9 cellular contexts compared by ENCODE assay signal in the genomic region with DNA sequence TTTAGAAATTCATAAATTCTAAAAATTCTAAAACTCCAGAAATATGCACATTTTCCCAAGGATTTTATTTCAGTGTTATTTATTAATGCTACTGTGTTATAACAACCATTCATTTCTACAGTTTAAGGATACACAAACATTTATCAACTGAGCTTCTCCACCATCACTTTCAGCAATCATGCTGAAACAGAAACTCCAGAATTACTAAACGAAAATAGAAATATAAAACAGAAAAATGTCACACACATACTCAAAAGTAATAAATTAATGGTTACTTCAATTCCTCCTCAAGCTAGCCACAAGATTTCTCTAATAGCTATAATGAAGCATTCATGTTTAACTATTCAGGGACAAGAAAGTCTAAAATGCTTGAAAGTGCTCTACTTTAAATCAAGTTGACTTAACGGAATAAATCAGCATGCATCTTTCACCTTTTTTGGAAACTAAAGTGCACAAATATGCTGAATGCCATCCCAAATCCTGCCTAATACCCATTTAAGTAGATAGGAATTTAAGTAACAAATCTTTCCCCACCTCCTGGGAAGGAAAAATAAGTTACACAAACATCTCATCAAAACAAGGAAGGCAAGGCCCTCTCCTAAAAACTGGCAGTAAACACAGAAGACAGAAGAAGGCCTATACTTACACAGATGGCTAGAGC. TPM values are rescaled to one million over a fixed set of nuclear protein-coding genes. Genes with fewer than 3 reads are reported as not detected.
DNase-seq lines count a peak whose midpoint lies in the region; ATAC-seq and TF ChIP-seq lines count a peak whose summit lies in the region.
"Had no signal": no experiment of that assay in that cellular context is flagged by ENCODE, and none has a peak within 500 bp of the region (broad histone marks: within the 10 kb centered on the region; RNA-seq: fewer than 3 reads in every experiment).

No MANE protein-coding gene starts in this region.

- H3K4me2 ChIP-seq in Loucy (ENCODE audit: low read depth, low read length, poor library complexity, severe bottlenecking): peak overlapping the region; percentile 81

- H3K4me3 Mint-ChIP-seq in activated CD8-positive, alpha-beta memory T cell treated with anti-CD3 and anti-CD28 coated beads, Interleukin-2, amount 10 ng/mL, durations not matched to agents 7 days and 5 days: no peak overlapping the region

- H3K9me3 Mint-ChIP-seq in activated CD8-positive, alpha-beta memory T cell treated with anti-CD3 and anti-CD28 coated beads, Interleukin-2, amount 10 ng/mL, durations not matched to agents 7 days and 5 days (ENCODE audit: low read depth): no peaks in the 10 kb centered on the region

- peaks cover 3% of the 10 kb centered on the region for H3K4me1 ChIP-seq in Loucy (ENCODE audit: insufficient read depth, low read length, poor library complexity, severe bottlenecking)
- peaks cover 2% of the 10 kb centered on the region for H3K4me1 ChIP-seq in rectal smooth muscle tissue (ENCODE audit: control insufficient read depth, insufficient read depth, low read length)

- ATAC-seq in GM18519 (IDR thresholded peaks at IDR 0.05; ENCODE audit: low FRiP score, unreplicated experiment) (peak; percentile 23), HG03025 (IDR thresholded peaks at IDR 0.05; ENCODE audit: low FRiP score, unreplicated experiment) (no peak)
- no peak for ATAC-seq in activated CD8-positive, alpha-beta memory T cell treated with anti-CD3 and anti-CD28 coated beads, Interleukin-2, amount 10 ng/mL, durations not matched to agents 7 days and 5 days

- no peaks in the 10 kb centered on the region for H3K9me2 ChIP-seq in Loucy (replicated peaks; ENCODE audit: low read depth, low read length)

- DNase-seq in fibroblast of the aortic adventitia (ENCODE audit: low read depth) (no peak), NCI-H146 treated with DMSO at 0.1 percent for 48 hours (lab: John Stamatoyannopoulos, UW; ENCODE audit: unreplicated experiment) (no peak), GM19238 (ENCODE audit: insufficient read length, low spot score) (no peak)
- no peak for DNase-seq in activated CD8-positive, alpha-beta memory T cell treated with anti-CD3 and anti-CD28 coated beads, Interleukin-2, amount 10 ng/mL, durations not matched to agents 7 days and 5 days

- peaks cover 8% of the 10 kb centered on the region for H3K4me1 Mint-ChIP-seq in activated CD8-positive, alpha-beta memory T cell treated with anti-CD3 and anti-CD28 coated beads, Interleukin-2, amount 10 ng/mL, durations not matched to agents 7 days and 5 days

- TF ChIP-seq CTCF in Loucy (conservative IDR thresholded peaks at IDR 0.05; ENCODE audit: low read length) (no peak), fibroblast of the aortic adventitia (IDR thresholded peaks at IDR 0.05; ENCODE audit: insufficient read depth, low read length) (no peak)

- H2AFZ ChIP-seq in Loucy (ENCODE audit: low read length): peak overlapping the region; percentile 76

- CTCF ChIA-PET in activated CD8-positive, alpha-beta memory T cell treated with anti-CD3 and anti-CD28 coated beads, Interleukin-2, amount 10 ng/mL, durations not matched to agents 7 days and 5 days (lab: Charles Lee): no interaction called here

- peak overlapping the region; percentile 79 for H3K27ac ChIP-seq in rectal smooth muscle tissue (ENCODE audit: low read depth, low read length)
- H3K27ac ChIP-seq: neutrophil had no signal

- H3K27ac Mint-ChIP-seq in activated CD8-positive, alpha-beta memory T cell treated with anti-CD3 and anti-CD28 coated beads, Interleukin-2, amount 10 ng/mL, durations not matched to agents 7 days and 5 days: no peak overlapping the region

- H3K4me3 ChIP-seq in Loucy (ENCODE audit: low read length, poor library complexity, severe bottlenecking) (peak overlapping the region; percentile 78), fibroblast of the aortic adventitia (ENCODE audit: low read depth, low read length) (peak overlapping the region; percentile 55), rectal smooth muscle tissue (ENCODE audit: low read length) (peak overlapping the region; percentile 70)

- H3K27me3 ChIP-seq in Loucy (ENCODE audit: insufficient read depth, low read length, poor library complexity, severe bottlenecking): no peaks in the 10 kb centered on the region
- H3K27me3 ChIP-seq in rectal smooth muscle tissue (ENCODE audit: control insufficient read depth, insufficient read depth, low read length): no peaks in the 10 kb centered on the region
- H3K27me3 ChIP-seq: neutrophil had no signal

- no peaks in the 10 kb centered on the region for H3K36me3 ChIP-seq in Loucy (ENCODE audit: insufficient read depth, low read length)
- no peaks in the 10 kb centered on the region for H3K36me3 ChIP-seq in rectal smooth muscle tissue (ENCODE audit: control insufficient read depth, insufficient read depth, low read length)
- H3K36me3 ChIP-seq: neutrophil had no signal

- H3F3A ChIP-seq in Loucy (ENCODE audit: low read depth): no peaks in the 10 kb centered on the region

- H3K27me3 Mint-ChIP-seq in activated CD8-positive, alpha-beta memory T cell treated with anti-CD3 and anti-CD28 coated beads, Interleukin-2, amount 10 ng/mL, durations not matched to agents 7 days and 5 days: peaks cover 12% of the 10 kb centered on the region

- peaks cover 1% of the 10 kb centered on the region for H3K36me3 Mint-ChIP-seq in activated CD8-positive, alpha-beta memory T cell treated with anti-CD3 and anti-CD28 coated beads, Interleukin-2, amount 10 ng/mL, durations not matched to agents 7 days and 5 days

- H4K20me1 ChIP-seq in Loucy (ENCODE audit: insufficient read depth, low read length, poor library complexity, severe bottlenecking): no peaks in the 10 kb centered on the region

- no peaks in the 10 kb centered on the region for H3K9me3 ChIP-seq in Loucy (ENCODE audit: insufficient read depth, low read depth, low read length)
- H3K9me3 ChIP-seq: neutrophil had no signal

- H3K9ac ChIP-seq in Loucy (ENCODE audit: low read depth, low read length, poor library complexity, severe bottlenecking) (peak overlapping the region; percentile 73), rectal smooth muscle tissue (ENCODE audit: low read length) (peak overlapping the region; percentile 32)

- peaks cover 37% of the 10 kb centered on the region; the same call in 1 of the 2 replicates for H3K79me2 ChIP-seq in Loucy (ENCODE audit: insufficient read depth, low read length)

RNA-seq across cellular contexts. Expression of gene FAM13A, which starts 0.6 kb away (rescaled TPM):
- total RNA-seq in fibroblast of the aortic adventitia (ENCODE audit: low replicate concordance): 23.5 and 49.3 TPM in 2 replicates
- 1 to 10 TPM; 1.8 to 7.2 TPM for total RNA-seq in activated CD8-positive, alpha-beta memory T cell treated with anti-CD3 and anti-CD28 coated beads, Interleukin-2, amount 10 ng/mL, durations not matched to agents 7 days and 5 days

RNA-seq across cellular contexts. Expression of gene TIGD2, which starts 54.9 kb away (rescaled TPM):
- total RNA-seq in fibroblast of the aortic adventitia (ENCODE audit: low replicate concordance): 7.0 and 10.1 TPM in 2 replicates
- 1 to 10 TPM; 3.7 to 4.6 TPM for total RNA-seq in activated CD8-positive, alpha-beta memory T cell treated with anti-CD3 and anti-CD28 coated beads, Interleukin-2, amount 10 ng/mL, durations not matched to agents 7 days and 5 days
